20 cellular contexts compared by ENCODE assay signal in genomic region chr11:77372736-77373135, GRCh38.
DNase-seq lines count a peak whose midpoint lies in the region; ATAC-seq lines count a peak whose summit lies in the region.
"Had no signal": no experiment of that assay in that cellular context is flagged by ENCODE, and none has a peak within 500 bp of the region (broad histone marks: within the 10 kb centered on the region; RNA-seq: fewer than 3 reads in every experiment).

No MANE protein-coding gene starts in this region.

- peak; percentile 5 for DNase-seq in NCI-H1694 treated with DMSO at 0.1 percent for 48 hours (lab: John Stamatoyannopoulos, UW)
- no peak for DNase-seq in NCI-H1694 (lab: John Stamatoyannopoulos, UW)
- peak; percentile 15 for DNase-seq in amniotic epithelial cell (ENCODE audit: low read depth)
- peak; percentile 42 for DNase-seq in kidney tubule cell (ENCODE audit: low spot score)
- DNase-seq in NCI-H2196 (lab: John Stamatoyannopoulos, UW; ENCODE audit: unreplicated experiment), result no peak
- no peak for DNase-seq in NCI-H510A treated with DMSO at 0.1 percent for 48 hours (lab: John Stamatoyannopoulos, UW)
- DNase-seq: 8988T; Caco-2; CD4-positive, alpha-beta memory T cell; GF-D8; H9; HFFc6; MV-4-11; NCI-H1105 treated with DMSO at 0.1 percent for 48 hours; NCI-H187; NCI-H2107; NCI-H226; NCI-H524 treated with DMSO at 0.1 percent for 48 hours; Right ventricle myocardium superior had no signal

- ATAC-seq in GM21526 (IDR thresholded peaks at IDR 0.05; ENCODE audit: low FRiP score, unreplicated experiment), result no peak

Comparison
In these comparisons a context has a peak if more than half of its experiments do, and no peak if none do; other contexts are left out.
1. DNase-seq: peak in NCI-H1694 treated with DMSO at 0.1 percent for 48 hours (single experiment), amniotic epithelial cell (single experiment) and kidney tubule cell (single experiment); none in NCI-H1694 (single experiment), NCI-H2196 (single experiment) and NCI-H510A treated with DMSO at 0.1 percent for 48 hours (single experiment).